In genomic region chr13:110559986-110560385, GRCh38 we compare ENCODE assay signal across 10 cellular contexts. TPM values are rescaled to one million over a fixed set of nuclear protein-coding genes. Genes with fewer than 3 reads are reported as not detected.
DNase-seq lines count a peak whose midpoint lies in the region; ATAC-seq and TF ChIP-seq lines count a peak whose summit lies in the region.
"Had no signal": no experiment of that assay in that cellular context is flagged by ENCODE, and none has a peak within 500 bp of the region (broad histone marks: within the 10 kb centered on the region; RNA-seq: fewer than 3 reads in every experiment).

No MANE protein-coding gene starts in this region.

- H3K4me3 Mint-ChIP-seq in CD8-positive, alpha-beta memory T cell, result peak overlapping the region; percentile 52 to 98 (median 88)

- no peak for TF ChIP-seq CTCF in VCaP (conservative IDR thresholded peaks at IDR 0.05)
- no peak for TF ChIP-seq CTCF in fibroblast of villous mesenchyme (IDR thresholded peaks at IDR 0.05; ENCODE audit: insufficient read depth, low read depth, low read length)

- H3K9me3 ChIP-seq in CD8-positive, alpha-beta memory T cell (ENCODE audit: low read length), result no peaks in the 10 kb centered on the region

- no peak for ATAC-seq in HG02588 (IDR thresholded peaks at IDR 0.05; ENCODE audit: unreplicated experiment)

- peaks cover 3% of the 10 kb centered on the region in 2 donors for H3K27me3 Mint-ChIP-seq in CD8-positive, alpha-beta memory T cell

- no peaks in the 10 kb centered on the region for H3K27me3 ChIP-seq in CD8-positive, alpha-beta memory T cell (ENCODE audit: insufficient read depth, low read length, poor library complexity, severe bottlenecking)
- H3K27me3 ChIP-seq in rectal smooth muscle tissue (ENCODE audit: control insufficient read depth, insufficient read depth, low read length), result no peaks in the 10 kb centered on the region

- peaks cover 15 to 41% (median 23%) of the 10 kb centered on the region in 3 donors for H3K4me1 Mint-ChIP-seq in CD8-positive, alpha-beta memory T cell

- peaks cover 0 to 2% (median 0%) of the 10 kb centered on the region in 5 donors for H3K9me3 Mint-ChIP-seq in CD8-positive, alpha-beta memory T cell

- H3K4me3 ChIP-seq in CD8-positive, alpha-beta memory T cell (ENCODE audit: low read length), result no peak overlapping the region
- H3K4me3 ChIP-seq in fibroblast of villous mesenchyme (ENCODE audit: low read depth, low read length), result peak overlapping the region; percentile 81
- peak overlapping the region; percentile 93 for H3K4me3 ChIP-seq in rectal smooth muscle tissue (ENCODE audit: low read length)

- peaks cover 9% of the 10 kb centered on the region for H3K4me1 ChIP-seq in CD8-positive, alpha-beta memory T cell (ENCODE audit: insufficient read depth, low read length)
- H3K4me1 ChIP-seq in rectal smooth muscle tissue (ENCODE audit: control insufficient read depth, insufficient read depth, low read length), result peaks cover 14% of the 10 kb centered on the region

- DNase-seq in CD8-positive, alpha-beta memory T cell, result no peak
- DNase-seq in fibroblast of villous mesenchyme (ENCODE audit: low read depth) (no peak), putamen (ENCODE audit: low spot score) (no peak), DMS153 treated with DMSO at 0.1 percent for 48 hours (lab: John Stamatoyannopoulos, UW; ENCODE audit: unreplicated experiment) (no peak), kidney tubule cell (ENCODE audit: low spot score) (no peak)
- DNase-seq: NCI-H1105 treated with DMSO at 0.1 percent for 48 hours had no signal

- no peaks in the 10 kb centered on the region for H3K36me3 ChIP-seq in CD8-positive, alpha-beta memory T cell (ENCODE audit: insufficient read depth, low read length)
- no peaks in the 10 kb centered on the region for H3K36me3 ChIP-seq in rectal smooth muscle tissue (ENCODE audit: control insufficient read depth, insufficient read depth, low read length)
- H3K36me3 ChIP-seq: SJSA1 had no signal

- peaks cover 0 to 5% (median 0%) of the 10 kb centered on the region in 3 donors for H3K36me3 Mint-ChIP-seq in CD8-positive, alpha-beta memory T cell

- CTCF ChIA-PET in CD8-positive, alpha-beta memory T cell (lab: Charles Lee), result no interaction called here

- POLR2A ChIA-PET in CD8-positive, alpha-beta memory T cell (lab: Charles Lee), result no interaction called here

- no peak overlapping the region for H3K9ac ChIP-seq in rectal smooth muscle tissue (ENCODE audit: low read length)

- no peak overlapping the region for H3K27ac ChIP-seq in CD8-positive, alpha-beta memory T cell (ENCODE audit: low read depth, low read length)
- H3K27ac ChIP-seq in VCaP, result peak overlapping the region; percentile 99
- H3K27ac ChIP-seq in rectal smooth muscle tissue (ENCODE audit: low read depth, low read length), result peak overlapping the region; percentile 92
- H3K27ac ChIP-seq: SJSA1 had no signal

- H3K27ac Mint-ChIP-seq in CD8-positive, alpha-beta memory T cell, result peak overlapping the region in 6 of 8 donors; percentile 19 to 93 (median 49)

RNA-seq across cellular contexts. Expression of gene RAB20, which starts 1.5 kb away (rescaled TPM):
- total RNA-seq in CD8-positive, alpha-beta memory T cell, result 1 to 10 TPM in 1 of 2 experiments, under 1 TPM in 1; 0.84 to 1.2 TPM
- 2.7 TPM for polyA plus RNA-seq in CD8-positive, alpha-beta memory T cell
- 4.2 and 4.7 TPM in 2 replicates for total RNA-seq in fibroblast of villous mesenchyme

RNA-seq across cellular contexts. Expression of gene NAXD, which starts 55.4 kb away (rescaled TPM):
- 10 to 100 TPM; 19.9 to 20.7 TPM for total RNA-seq in CD8-positive, alpha-beta memory T cell
- 17.0 TPM for polyA plus RNA-seq in CD8-positive, alpha-beta memory T cell
- 13.5 and 16.8 TPM in 2 replicates for total RNA-seq in fibroblast of villous mesenchyme
